In genomic region chr16:88315543-88316105, GRCh38 we compare ENCODE assay signal across 12 cellular contexts.
DNase-seq lines count a peak whose midpoint lies in the region; ATAC-seq and TF ChIP-seq lines count a peak whose summit lies in the region.
"Had no signal": no experiment of that assay in that cellular context is flagged by ENCODE, and none has a peak within 500 bp of the region (broad histone marks: within the 10 kb centered on the region; RNA-seq: fewer than 3 reads in every experiment).

No MANE protein-coding gene starts in this region.

- H3K27me3 ChIP-seq in lower lobe of right lung (ENCODE audit: low read depth) (peaks cover 24% of the 10 kb centered on the region), esophagus muscularis mucosa (peaks cover 0 to 8% (median 0%) of the 10 kb centered on the region in 4 donors)

- TF ChIP-seq POLR2A in esophagus muscularis mucosa (IDR thresholded peaks at IDR 0.05; ENCODE audit: low read depth), result no peak

- no peaks in the 10 kb centered on the region for H3K9me3 Mint-ChIP-seq in endothelial cell (ENCODE audit: unreplicated experiment)

- H3K9me3 ChIP-seq in lower lobe of right lung, result no peaks in the 10 kb centered on the region
- no peaks in the 10 kb centered on the region for H3K9me3 ChIP-seq in esophagus muscularis mucosa
- H3K9me3 ChIP-seq: prostate gland had no signal

- H3K36me3 ChIP-seq in lower lobe of right lung (no peaks in the 10 kb centered on the region), esophagus muscularis mucosa (no peaks in the 10 kb centered on the region)
- H3K36me3 ChIP-seq: prostate gland had no signal

- H3K4me3 ChIP-seq in lower lobe of right lung, result no peak overlapping the region
- no peak overlapping the region for H3K4me3 ChIP-seq in esophagus muscularis mucosa
- H3K4me3 ChIP-seq: prostate gland had no signal

- no peak overlapping the region for H3K27ac Mint-ChIP-seq in endothelial cell (ENCODE audit: unreplicated experiment)

- peaks cover 5% of the 10 kb centered on the region for H3K4me1 Mint-ChIP-seq in endothelial cell (ENCODE audit: unreplicated experiment)

- 34% methylated on average over 6 of the region's 20 CpGs for WGBS in esophagus muscularis mucosa

- no peaks in the 10 kb centered on the region for H3K36me3 Mint-ChIP-seq in endothelial cell (ENCODE audit: low read depth, unreplicated experiment)

- peaks cover 5% of the 10 kb centered on the region for H3K27me3 Mint-ChIP-seq in endothelial cell (ENCODE audit: unreplicated experiment)

- peak; percentile 21 to 43 for ATAC-seq in lower lobe of right lung
- no peak for ATAC-seq in HG03280 (IDR thresholded peaks at IDR 0.05; ENCODE audit: unreplicated experiment)

- no peaks in the 10 kb centered on the region for H3K4me1 ChIP-seq in lower lobe of right lung
- peaks cover 5 to 16% (median 10%) of the 10 kb centered on the region in 4 donors for H3K4me1 ChIP-seq in esophagus muscularis mucosa
- H3K4me1 ChIP-seq: prostate gland had no signal

- intact Hi-C loops in lower lobe of right lung (cut with DNase I), result no loop called here
- intact Hi-C loops in esophagus muscularis mucosa (cut with DNase I), result no loop called here

- TF ChIP-seq EP300 in esophagus muscularis mucosa (IDR thresholded peaks at IDR 0.05), result no peak

- no peak for TF ChIP-seq CTCF in endothelial cell (IDR thresholded peaks at IDR 0.05; ENCODE audit: unreplicated experiment)
- no peak for TF ChIP-seq CTCF in lower lobe of right lung (IDR thresholded peaks at IDR 0.05)
- TF ChIP-seq CTCF in esophagus muscularis mucosa (IDR thresholded peaks at IDR 0.05), result no peak

- DNase-seq in AG20443 (ENCODE audit: low spot score), result peak; percentile 72
- DNase-seq in NCI-H226, result peak; percentile 61
- peak; percentile 26 for DNase-seq in endothelial cell (ENCODE audit: low spot score)
- DNase-seq in lower lobe of right lung, result no peak
- DNase-seq in esophagus muscularis mucosa (ENCODE audit: extremely low spot score), result no peak
- no peak for DNase-seq in SIG-M5 treated with dmso at 0.1 percent for 504 hours (lab: John Stamatoyannopoulos, UW; ENCODE audit: unreplicated experiment)
- DNase-seq in epidermal melanocyte (ENCODE audit: insufficient read length, low spot score), result no peak
- DNase-seq: activated CD8-positive, alpha-beta memory T cell treated with anti-CD3 and anti-CD28 coated beads for 24 hours; C1 segment of cervical spinal cord; caudate nucleus had no signal

- no peak overlapping the region for H3K4me3 Mint-ChIP-seq in endothelial cell (ENCODE audit: unreplicated experiment)

- no peak overlapping the region for H3K27ac ChIP-seq in lower lobe of right lung
- H3K27ac ChIP-seq in esophagus muscularis mucosa (replicated peaks in 1 of 4), result no peak overlapping the region
- H3K27ac ChIP-seq: prostate gland had no signal

Comparison
In these comparisons a context has a peak if more than half of its experiments do, and no peak if none do; other contexts are left out.
1. DNase-seq: peak in AG20443 (single experiment), NCI-H226 (single experiment) and endothelial cell (single experiment); none in lower lobe of right lung (single experiment), esophagus muscularis mucosa (single experiment), SIG-M5 treated with dmso at 0.1 percent for 504 hours (single experiment) and epidermal melanocyte (single experiment).